In the genomic region with DNA sequence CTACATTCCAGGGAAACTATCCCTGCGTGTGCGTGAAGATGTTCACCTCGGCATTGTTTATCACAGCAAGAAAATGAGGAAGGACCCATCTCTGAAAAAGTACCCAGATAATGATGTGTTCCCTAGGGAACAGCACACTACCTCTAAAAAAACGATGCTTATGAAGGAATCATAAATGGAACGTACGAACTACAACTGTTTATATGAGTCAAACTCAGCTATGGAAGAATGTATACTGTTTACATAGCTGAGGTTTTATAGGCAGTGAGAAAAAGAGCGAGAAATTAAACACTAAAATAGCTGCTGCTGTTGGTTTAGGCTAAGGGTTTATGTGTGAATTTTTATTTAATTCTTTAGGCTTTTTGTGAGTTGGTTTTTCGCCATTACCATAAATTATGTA, we compare ENCODE assay signal across 12 cellular contexts. TPM values are rescaled to one million over a fixed set of nuclear protein-coding genes. Genes with fewer than 3 reads are reported as not detected.
DNase-seq lines count a peak whose midpoint lies in the region; ATAC-seq and TF ChIP-seq lines count a peak whose summit lies in the region.
"Had no signal": no experiment of that assay in that cellular context is flagged by ENCODE, and none has a peak within 500 bp of the region (broad histone marks: within the 10 kb centered on the region; RNA-seq: fewer than 3 reads in every experiment).

No MANE protein-coding gene starts in this region.

- POLR2A ChIA-PET in BJ (lab: Charles Lee) = no interaction called here
- POLR2A ChIA-PET in HEK293 (lab: Yijun Ruan, JAX) = interaction anchor here (0.6 to 2.1 kb wide), 5 partner anchors 25 to 180 kb away, joined by 3 to 10 read pairs (median 5); partner anchors contain the start of genes MYH9 and TXN2

- no peak overlapping the region for H2AFZ ChIP-seq in neural progenitor cell (replicated peaks)

- H3K4me3 ChIP-seq in BJ (ENCODE audit: low read depth, low read length) (no peak overlapping the region), HEK293 (ENCODE audit: low read depth, low read length) (no peak overlapping the region), mucosa of descending colon (no peak overlapping the region), neural progenitor cell (no peak overlapping the region)
- H3K4me3 ChIP-seq: cardiac muscle cell had no signal

- DNase-seq in BJ (ENCODE audit: low read depth) = peak; percentile 24
- no peak for DNase-seq in mucosa of descending colon
- no peak for DNase-seq in neural progenitor cell (ENCODE audit: low spot score)
- DNase-seq in anterior cingulate cortex (lab: John Stamatoyannopoulos, UW) = no peak
- DNase-seq: DMS79 had no signal

- intact Hi-C loops in mucosa of descending colon (cut with DNase I, micrococcal nuclease) = loop anchor here (5.0 to 10.0 kb wide), 2 partner anchors 170 to 173 kb away; no protein-coding TSS in a partner anchor

- H4K20me1 ChIP-seq in neural progenitor cell (ENCODE audit: low read depth) = no peaks in the 10 kb centered on the region

- H3K27me3 ChIP-seq in BJ (ENCODE audit: control insufficient read depth, insufficient read depth, low read length) (no peaks in the 10 kb centered on the region), neural progenitor cell (no peaks in the 10 kb centered on the region)
- H3K27me3 ChIP-seq: cardiac muscle cell had no signal

- no peaks in the 10 kb centered on the region for H3K79me2 ChIP-seq in neural progenitor cell (ENCODE audit: low read depth)

- CTCF ChIA-PET in BJ (lab: Yijun Ruan, JAX) = interaction anchor here (0.7 to 4.0 kb wide), 25 partner anchors 9 to 185 kb away, joined by 3 to 44 read pairs (median 5); partner anchors contain the start of gene MYH9
- CTCF ChIA-PET in HEK293 (lab: Yijun Ruan, JAX) = interaction anchor here (0.6 to 7.5 kb wide), 28 partner anchors 9 to 207 kb away, joined by 3 to 132 read pairs (median 5); no protein-coding TSS in a partner anchor

- H3K4me1 Mint-ChIP-seq in neural progenitor cell = no peaks in the 10 kb centered on the region

- TF ChIP-seq CTCF in BJ (IDR thresholded peaks at IDR 0.05; ENCODE audit: insufficient read depth, low read depth, low read length) (no peak), HEK293 (tag by site-specific recombination; IDR thresholded peaks at IDR 0.05) (no peak), mucosa of descending colon (IDR thresholded peaks at IDR 0.05) (no peak), neural progenitor cell (IDR thresholded peaks at IDR 0.05) (no peak)

- H3K4me1 ChIP-seq in HEK293 (ENCODE audit: control insufficient read depth, insufficient read depth, low read length) (no peaks in the 10 kb centered on the region), mucosa of descending colon (ENCODE audit: low read depth) (no peaks in the 10 kb centered on the region), neural progenitor cell (no peaks in the 10 kb centered on the region)

- peaks cover 24% of the 10 kb centered on the region for H3K36me3 Mint-ChIP-seq in neural progenitor cell

- no peaks in the 10 kb centered on the region for H3K9me3 Mint-ChIP-seq in neural progenitor cell

- H3K4me3 Mint-ChIP-seq in neural progenitor cell = no peak overlapping the region

- no peak overlapping the region for H3K27ac Mint-ChIP-seq in neural progenitor cell

- peaks cover 88% of the 10 kb centered on the region for H3K36me3 ChIP-seq in BJ (ENCODE audit: control insufficient read depth, insufficient read depth, low read length)
- peaks cover 17 to 98% of the 10 kb centered on the region in 2 experiments for H3K36me3 ChIP-seq in HEK293 (ENCODE audit: control insufficient read depth in 2 of 2, insufficient read depth in 1 of 2, low read length in 2 of 2)
- H3K36me3 ChIP-seq in mucosa of descending colon (ENCODE audit: low read depth) = peaks cover 68% of the 10 kb centered on the region
- H3K36me3 ChIP-seq in neural progenitor cell = no peaks in the 10 kb centered on the region

- no peak overlapping the region for H3K4me2 ChIP-seq in neural progenitor cell

- H3K27me3 Mint-ChIP-seq in neural progenitor cell (ENCODE audit: insufficient read depth, low read depth) = peaks cover 2% of the 10 kb centered on the region

- H3K27ac ChIP-seq in HEK293 (ENCODE audit: extremely low read depth, low read depth, low read length) (no peak overlapping the region), angular gyrus (ENCODE audit: low read depth, low read length) (peak overlapping the region; percentile 3), neural progenitor cell (no peak overlapping the region)

- no peak overlapping the region for H3K9ac ChIP-seq in neural progenitor cell

- H3F3A ChIP-seq in neural progenitor cell (ENCODE audit: low read depth) = peaks cover 10% of the 10 kb centered on the region

- H3K9me3 ChIP-seq in HEK293 (ENCODE audit: control insufficient read depth, insufficient read depth, low read depth, low read length) (no peaks in the 10 kb centered on the region), mucosa of descending colon (no peaks in the 10 kb centered on the region), neural progenitor cell (ENCODE audit: low read depth) (no peaks in the 10 kb centered on the region)

- peak; percentile 5 for ATAC-seq in mucosa of descending colon
- ATAC-seq in HG02840 (IDR thresholded peaks at IDR 0.05; ENCODE audit: low FRiP score, unreplicated experiment) = no peak
- no peak for ATAC-seq in GM18502 (IDR thresholded peaks at IDR 0.05; ENCODE audit: poor library complexity, unreplicated experiment)

TF ChIP-seq in HEK293, 187 proteins besides CTCF, POLR2A, EP300 and RAD21:
- 0 out of 2 replicates have a peak, but pooled peaks have one; percentile 7 for TF ChIP-seq SCRT2 (tag by site-specific recombination; IDR thresholded peaks at IDR 0.05)
- no peak for TF ChIP-seq ZNF639 (tag by site-specific recombination; IDR thresholded peaks at IDR 0.05)
- TF ChIP-seq ZNF248 (tag by site-specific recombination; IDR thresholded peaks at IDR 0.05) = no peak

RNA-seq across cellular contexts. Expression of gene APOL1, which starts 48.9 kb away (rescaled TPM):
- 1.5 and 1.9 TPM in 2 replicates for polyA plus RNA-seq in BJ (2011; rRNA removed)
- polyA minus RNA-seq in BJ (2011; rRNA and poly(A)+ RNA removed) = 0.38 and 1.6 TPM in 2 replicates
- total RNA-seq in mucosa of descending colon (10 to 100 TPM; 26.0 to 85.7 (median 68.5) TPM), neural progenitor cell (ENCODE audit: low replicate concordance) (not detected in 2 replicates)
- total RNA-seq: cardiac muscle cell, H7 had no signal
- polyA plus RNA-seq: neural cell had no signal

Comparison
In these comparisons a context has a peak if more than half of its experiments do, and no peak if none do; other contexts are left out.
1. RNA of gene APOL1, which starts 48.9 kb away (total RNA-seq): 26.0 to 85.7 TPM in mucosa of descending colon; not detected in neural progenitor cell; every median in the first group is over 10 times any median in the second.